In genomic region chr19:50826492-50827240, GRCh38 we compare ENCODE assay signal across 1 cellular context.
TF ChIP-seq lines count a peak whose summit lies in the region.

No MANE protein-coding gene starts in this region.

TF ChIP-seq in K562, 482 proteins besides CTCF, POLR2A, EP300 and RAD21:
- TF ChIP-seq ZNF316 (IDR thresholded peaks at IDR 0.05) (peak; percentile 20; the same call in 1 of the 2 replicates), RCOR1 (IDR thresholded peaks at IDR 0.05; ENCODE audit: borderline replicate concordance in 1 of 2, low read depth in 2 of 2, low read length in 2 of 2) (no peak)
